Comparison of ENCODE assay signal across 1 cellular context in the genomic region with DNA sequence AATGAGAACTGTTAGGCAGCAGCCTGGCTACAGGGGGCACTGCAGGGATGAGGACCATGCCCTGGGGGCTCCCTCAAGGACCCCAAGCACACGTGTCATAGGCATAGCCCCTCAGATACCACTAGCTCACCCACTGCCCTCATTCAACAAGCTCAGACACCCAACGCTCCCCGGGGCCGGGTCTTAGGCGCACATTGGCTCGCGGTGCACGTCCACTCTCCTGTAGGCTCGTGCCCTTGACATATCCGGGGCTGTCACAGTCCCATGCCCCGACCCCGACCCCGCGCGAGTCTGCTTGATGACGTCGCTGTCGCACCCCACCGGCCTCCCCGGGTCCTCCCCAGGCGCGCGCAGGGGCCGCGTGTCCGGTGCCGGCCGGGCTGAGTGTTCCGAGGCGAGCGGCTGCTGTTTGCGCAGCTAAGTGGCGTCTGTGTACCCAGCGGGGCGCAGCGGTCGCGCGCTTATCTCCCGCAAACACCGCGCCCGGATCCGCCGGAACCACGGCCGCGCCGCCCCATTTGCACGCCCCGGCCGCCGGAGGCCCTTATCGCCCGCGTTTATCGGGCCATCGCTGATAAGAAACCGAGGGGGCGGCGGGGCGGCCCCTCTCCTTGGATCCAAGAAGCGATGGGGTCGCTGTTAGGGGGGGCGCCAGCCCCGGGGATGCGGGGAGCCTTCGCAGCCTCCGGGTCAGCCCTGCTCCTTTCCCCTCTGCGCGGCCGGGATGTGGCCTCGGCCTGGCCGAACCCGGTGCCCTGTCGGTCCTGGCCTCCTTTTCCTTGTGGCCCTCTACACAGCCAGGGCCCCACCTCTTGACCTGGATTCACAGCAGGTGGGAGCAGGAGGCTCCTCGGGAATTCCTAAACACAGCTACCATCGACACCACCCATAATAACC.
TF ChIP-seq lines count a peak whose summit lies in the region.

No MANE protein-coding gene starts in this region.

TF ChIP-seq in HepG2, 621 proteins besides CTCF, POLR2A, EP300 and RAD21 (continued from another document and continues in another):
- TF ChIP-seq SMYD3 (CRISPR knock-in tag; IDR thresholded peaks at IDR 0.05), result 0 out of 2 replicates have a peak, but pooled peaks have one; percentile 56
- peak; percentile 78; the same call in 1 of the 2 replicates for TF ChIP-seq ZNF232 (CRISPR knock-in tag; IDR thresholded peaks at IDR 0.05; ENCODE audit: borderline replicate concordance)
- peak; percentile 52; the same call in 1 of the 2 replicates for TF ChIP-seq BRCA1 (CRISPR knock-in tag; IDR thresholded peaks at IDR 0.05)
- no peak for TF ChIP-seq CEBPZ (IDR thresholded peaks at IDR 0.05; ENCODE audit: low read length)
- TF ChIP-seq ZMYM2 (CRISPR knock-in tag; IDR thresholded peaks at IDR 0.05), result peak; percentile 93
- TF ChIP-seq THRA (CRISPR knock-in tag; IDR thresholded peaks at IDR 0.05; ENCODE audit: borderline replicate concordance), result peak; percentile 76
- no peak for TF ChIP-seq STAT5B (CRISPR knock-in tag; IDR thresholded peaks at IDR 0.05)
- TF ChIP-seq ZBTB10 (CRISPR knock-in tag; IDR thresholded peaks at IDR 0.05; ENCODE audit: borderline replicate concordance), result peak; percentile 96
- TF ChIP-seq ZEB1 (IDR thresholded peaks at IDR 0.05; ENCODE audit: insufficient replicate concordance, low read depth), result peak; percentile 56
- TF ChIP-seq TFAP4 (IDR thresholded peaks at IDR 0.05; ENCODE audit: borderline replicate concordance, low read depth), result peak; percentile 70; the same call in 1 of the 2 replicates
- TF ChIP-seq, protein P1, sequence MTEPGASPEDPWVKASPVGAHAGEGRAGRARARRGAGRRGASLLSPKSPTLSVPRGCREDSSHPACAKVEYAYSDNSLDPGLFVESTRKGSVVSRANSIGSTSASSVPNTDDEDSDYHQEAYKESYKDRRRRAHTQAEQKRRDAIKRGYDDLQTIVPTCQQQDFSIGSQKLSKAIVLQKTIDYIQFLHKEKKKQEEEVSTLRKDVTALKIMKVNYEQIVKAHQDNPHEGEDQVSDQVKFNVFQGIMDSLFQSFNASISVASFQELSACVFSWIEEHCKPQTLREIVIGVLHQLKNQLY (CRISPR knock-in tag; IDR thresholded peaks at IDR 0.05), result peak; percentile 84; the same call in 1 of the 2 replicates
- TF ChIP-seq ZNF776 (CRISPR knock-in tag; IDR thresholded peaks at IDR 0.05), result peak; percentile 53; the same call in 1 of the 2 replicates
- TF ChIP-seq ZNF772 (CRISPR knock-in tag; IDR thresholded peaks at IDR 0.05), result peak; percentile 97
- no peak for TF ChIP-seq KAT2B (IDR thresholded peaks at IDR 0.05; ENCODE audit: borderline replicate concordance, low read depth, low read length)
- 0 out of 2 replicates have a peak, but pooled peaks have one; percentile 84 for TF ChIP-seq MLXIP (CRISPR knock-in tag; IDR thresholded peaks at IDR 0.05; ENCODE audit: borderline replicate concordance)
- 0 out of 2 replicates have a peak, but pooled peaks have one; percentile 24 for TF ChIP-seq NFKBIZ (CRISPR knock-in tag; IDR thresholded peaks at IDR 0.05)
- peak; percentile 66; the same call in 1 of the 2 replicates for TF ChIP-seq ZNF768 (CRISPR knock-in tag; IDR thresholded peaks at IDR 0.05)
- peak; percentile 73; the same call in 1 of the 2 replicates for TF ChIP-seq ZMYM3 (CRISPR knock-in tag; IDR thresholded peaks at IDR 0.05)
- TF ChIP-seq MAFK (conservative IDR thresholded peaks at IDR 0.05 in 1 of 2, IDR thresholded peaks at IDR 0.05 in 1 of 2; ENCODE audit: low read length in 2 of 2), result no peak
- 0 out of 2 replicates have a peak, but pooled peaks have one; percentile 78 for TF ChIP-seq ZNF276 (CRISPR knock-in tag; IDR thresholded peaks at IDR 0.05; ENCODE audit: low read depth)
- TF ChIP-seq ZNF780A (CRISPR knock-in tag; IDR thresholded peaks at IDR 0.05), result no peak
- TF ChIP-seq, protein P2, sequence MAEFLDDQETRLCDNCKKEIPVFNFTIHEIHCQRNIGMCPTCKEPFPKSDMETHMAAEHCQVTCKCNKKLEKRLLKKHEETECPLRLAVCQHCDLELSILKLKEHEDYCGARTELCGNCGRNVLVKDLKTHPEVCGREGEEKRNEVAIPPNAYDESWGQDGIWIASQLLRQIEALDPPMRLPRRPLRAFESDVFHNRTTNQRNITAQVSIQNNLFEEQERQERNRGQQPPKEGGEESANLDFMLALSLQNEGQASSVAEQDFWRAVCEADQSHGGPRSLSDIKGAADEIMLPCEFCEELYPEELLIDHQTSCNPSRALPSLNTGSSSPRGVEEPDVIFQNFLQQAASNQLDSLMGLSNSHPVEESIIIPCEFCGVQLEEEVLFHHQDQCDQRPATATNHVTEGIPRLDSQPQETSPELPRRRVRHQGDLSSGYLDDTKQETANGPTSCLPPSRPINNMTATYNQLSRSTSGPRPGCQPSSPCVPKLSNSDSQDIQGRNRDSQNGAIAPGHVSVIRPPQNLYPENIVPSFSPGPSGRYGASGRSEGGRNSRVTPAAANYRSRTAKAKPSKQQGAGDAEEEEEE (CRISPR knock-in tag; IDR thresholded peaks at IDR 0.05; ENCODE audit: borderline replicate concordance), result no peak
- peak; percentile 72 for TF ChIP-seq GATAD2A (CRISPR knock-in tag; IDR thresholded peaks at IDR 0.05)
- no peak for TF ChIP-seq KLF11 (CRISPR knock-in tag; IDR thresholded peaks at IDR 0.05)
- no peak for TF ChIP-seq RAD51 (IDR thresholded peaks at IDR 0.05; ENCODE audit: borderline replicate concordance)
- no peak for TF ChIP-seq IRF1 (CRISPR knock-in tag; IDR thresholded peaks at IDR 0.05; ENCODE audit: low read depth)
- peak; percentile 95 for TF ChIP-seq ARID5B (CRISPR knock-in tag; IDR thresholded peaks at IDR 0.05)
